30 cellular contexts compared by ENCODE assay signal in the genomic region with DNA sequence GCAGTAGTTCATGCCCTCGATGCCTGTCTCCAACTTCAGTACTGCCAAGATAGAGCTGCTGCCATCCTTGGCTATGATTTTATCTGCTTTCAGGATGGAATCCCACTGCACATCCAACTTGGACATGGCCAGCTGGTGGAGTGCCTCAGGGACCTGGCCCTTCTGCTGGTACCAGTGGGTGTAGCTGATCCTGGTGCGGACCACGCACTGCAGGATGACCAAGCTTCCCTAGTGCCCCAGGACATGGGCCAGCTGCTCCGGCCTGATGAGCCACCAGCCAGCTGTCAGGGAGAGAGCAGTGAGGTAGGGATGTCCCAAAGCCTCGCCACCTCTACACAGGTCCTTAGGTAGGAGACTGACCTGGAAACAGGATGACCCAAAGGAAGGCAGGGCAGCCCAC.
"Had no signal": no experiment of that assay in that cellular context is flagged by ENCODE, and none has a peak within 500 bp of the region (broad histone marks: within the 10 kb centered on the region; RNA-seq: fewer than 3 reads in every experiment).

No MANE protein-coding gene starts in this region.

- H3K27me3 ChIP-seq: adrenal gland, body of pancreas, colonic mucosa had no signal

- H3K27ac Mint-ChIP-seq: activated CD4-positive, alpha-beta memory T cell treated with anti-CD3 and anti-CD28 coated beads for 36 hours; activated CD4-positive, alpha-beta T cell treated with anti-CD3 and anti-CD28 coated beads for 36 hours; activated CD4-positive, alpha-beta T cell treated with anti-CD3 and anti-CD28 coated beads, Interleukin-2, amount 10 ng/mL, durations not matched to agents 24 days and 14 days; activated CD8-positive, alpha-beta T cell treated with anti-CD3 and anti-CD28 coated beads, Interleukin-2, amount 10 ng/mL, durations not matched to agents 7 days and 5 days; activated naive CD4-positive, alpha-beta T cell treated with anti-CD3 and anti-CD28 coated beads for 36 hours; activated naive CD8-positive, alpha-beta T cell treated with anti-CD3 and anti-CD28 coated beads for 36 hours; activated naive CD8-positive, alpha-beta T cell treated with anti-CD3 and anti-CD28 coated beads, Interleukin-2, amount 50 U/mL, for 24 hours; activated T-helper 1 cell treated with anti-CD3 and anti-CD28 coated beads, Interleukin-12 subunit alpha, Interleukin-12 subunit beta, Interleukin-2, Interleukin-4 antibody, amounts not matched to agents 30 ng/mL and 10 ng/mL and 1 ng/mL, durations not matched to agents 14 hours and 24 hours and 36 hours; activated T-helper 2 cell treated with anti-CD3 and anti-CD28 coated beads, Interferon-gamma antibody, Interleukin-2, Interleukin-4, amounts not matched to agents 10 μg/mL and 5 μg/mL and 100 μg/mL, durations not matched to agents 14 hours and 24 hours and 36 hours had no signal

- H3K9me3 ChIP-seq: adrenal gland, body of pancreas, colonic mucosa, esophagus squamous epithelium, gastroesophageal sphincter had no signal

- H3K4me3 ChIP-seq: adrenal gland, body of pancreas, colonic mucosa, esophagus squamous epithelium, gastroesophageal sphincter had no signal

- H3K4me3 Mint-ChIP-seq: activated CD4-positive, alpha-beta memory T cell treated with anti-CD3 and anti-CD28 coated beads for 36 hours; activated CD4-positive, alpha-beta T cell treated with anti-CD3 and anti-CD28 coated beads for 36 hours; activated CD4-positive, alpha-beta T cell treated with anti-CD3 and anti-CD28 coated beads, Interleukin-2, amount 10 ng/mL, durations not matched to agents 24 days and 14 days; activated CD8-positive, alpha-beta T cell treated with anti-CD3 and anti-CD28 coated beads, Interleukin-2, amount 10 ng/mL, durations not matched to agents 7 days and 5 days; activated naive CD4-positive, alpha-beta T cell treated with anti-CD3 and anti-CD28 coated beads for 36 hours; activated naive CD4-positive, alpha-beta T cell treated with anti-CD3 and anti-CD28 coated beads, Interleukin-2, amount 50 U/mL, for 24 hours; activated naive CD8-positive, alpha-beta T cell treated with anti-CD3 and anti-CD28 coated beads for 36 hours; activated naive CD8-positive, alpha-beta T cell treated with anti-CD3 and anti-CD28 coated beads, Interleukin-2, amount 50 U/mL, for 24 hours; activated T-helper 1 cell treated with anti-CD3 and anti-CD28 coated beads, Interleukin-12 subunit alpha, Interleukin-12 subunit beta, Interleukin-2, Interleukin-4 antibody, amounts not matched to agents 30 ng/mL and 10 ng/mL and 1 ng/mL, durations not matched to agents 14 hours and 24 hours and 36 hours had no signal

- H3K27ac ChIP-seq: adrenal gland, body of pancreas, colonic mucosa, epithelial cell of prostate, esophagus squamous epithelium, gastroesophageal sphincter had no signal

- DNase-seq: activated CD4-positive, alpha-beta memory T cell treated with anti-CD3 and anti-CD28 coated beads for 36 hours; activated CD4-positive, alpha-beta T cell treated with anti-CD3 and anti-CD28 coated beads for 36 hours; activated CD4-positive, alpha-beta T cell treated with anti-CD3 and anti-CD28 coated beads, Interleukin-2, amount 10 ng/mL, durations not matched to agents 24 days and 14 days; activated CD4-positive, CD25-positive, alpha-beta regulatory T cell; activated CD4-positive, CD25-positive, alpha-beta regulatory T cell treated with anti-CD3 and anti-CD28 coated beads, Interleukin-2, amount 50 U/mL, for 72 hours; activated CD8-positive, alpha-beta T cell treated with anti-CD3 and anti-CD28 coated beads, Interleukin-2, amount 10 ng/mL, durations not matched to agents 7 days and 5 days; activated effector memory CD4-positive, alpha-beta T cell treated with anti-CD3 and anti-CD28 coated beads, Interleukin-2, amount 50 U/mL, for 16 hours; activated naive CD4-positive, alpha-beta T cell treated with anti-CD3 and anti-CD28 coated beads for 36 hours; activated naive CD8-positive, alpha-beta T cell treated with anti-CD3 and anti-CD28 coated beads for 36 hours; activated naive CD8-positive, alpha-beta T cell treated with anti-CD3 and anti-CD28 coated beads, Interleukin-2, amount 50 U/mL, for 24 hours; activated T-cell treated with anti-CD3 and anti-CD28 coated beads, Interleukin-2, amount 50 U/mL, for 1 hour; activated T-cell treated with anti-CD3 and anti-CD28 coated beads, Interleukin-2, amount 50 U/mL, for 48 hours; adrenal gland; amygdala; aorta; body of pancreas; caudate nucleus; cerebellar nuclear complex; colonic mucosa; effector CD8-positive, alpha-beta T cell; esophagus squamous epithelium; foreskin melanocyte; T-helper 2 cell had no signal

- ATAC-seq: activated CD4-positive, alpha-beta T cell treated with anti-CD3 and anti-CD28 coated beads for 36 hours; activated CD8-positive, alpha-beta T cell treated with anti-CD3 and anti-CD28 coated beads, Interleukin-2, amount 10 ng/mL, durations not matched to agents 7 days and 5 days; activated naive CD8-positive, alpha-beta T cell treated with anti-CD3 and anti-CD28 coated beads, Interleukin-2, amount 50 U/mL, for 24 hours; body of pancreas; gastroesophageal sphincter had no signal

- H3K9me3 Mint-ChIP-seq: activated CD4-positive, alpha-beta memory T cell treated with anti-CD3 and anti-CD28 coated beads for 36 hours; activated CD4-positive, alpha-beta T cell treated with anti-CD3 and anti-CD28 coated beads, Interleukin-2, amount 10 ng/mL, durations not matched to agents 24 days and 14 days; activated naive CD4-positive, alpha-beta T cell treated with anti-CD3 and anti-CD28 coated beads for 36 hours; activated naive CD4-positive, alpha-beta T cell treated with anti-CD3 and anti-CD28 coated beads, Interleukin-2, amount 50 U/mL, for 24 hours; activated naive CD8-positive, alpha-beta T cell treated with anti-CD3 and anti-CD28 coated beads for 36 hours; activated naive CD8-positive, alpha-beta T cell treated with anti-CD3 and anti-CD28 coated beads, Interleukin-2, amount 50 U/mL, for 24 hours; activated T-helper 1 cell treated with anti-CD3 and anti-CD28 coated beads, Interleukin-12 subunit alpha, Interleukin-12 subunit beta, Interleukin-2, Interleukin-4 antibody, amounts not matched to agents 30 ng/mL and 10 ng/mL and 1 ng/mL, durations not matched to agents 14 hours and 24 hours and 36 hours; activated T-helper 2 cell treated with anti-CD3 and anti-CD28 coated beads, Interferon-gamma antibody, Interleukin-2, Interleukin-4, amounts not matched to agents 10 μg/mL and 5 μg/mL and 100 μg/mL, durations not matched to agents 14 hours and 24 hours and 36 hours had no signal

- H3K36me3 Mint-ChIP-seq: activated CD4-positive, alpha-beta memory T cell treated with anti-CD3 and anti-CD28 coated beads for 36 hours; activated naive CD4-positive, alpha-beta T cell treated with anti-CD3 and anti-CD28 coated beads, Interleukin-2, amount 50 U/mL, for 24 hours; activated naive CD8-positive, alpha-beta T cell treated with anti-CD3 and anti-CD28 coated beads for 36 hours had no signal

- H3K4me1 ChIP-seq: adrenal gland, body of pancreas, colonic mucosa, esophagus squamous epithelium, gastroesophageal sphincter had no signal

- H3K36me3 ChIP-seq: adrenal gland, colonic mucosa, esophagus squamous epithelium, gastroesophageal sphincter had no signal

- H3K27me3 Mint-ChIP-seq: activated CD4-positive, alpha-beta memory T cell treated with anti-CD3 and anti-CD28 coated beads for 36 hours; activated CD4-positive, alpha-beta T cell treated with anti-CD3 and anti-CD28 coated beads for 36 hours; activated naive CD4-positive, alpha-beta T cell treated with anti-CD3 and anti-CD28 coated beads, Interleukin-2, amount 50 U/mL, for 24 hours; activated naive CD8-positive, alpha-beta T cell treated with anti-CD3 and anti-CD28 coated beads for 36 hours; activated naive CD8-positive, alpha-beta T cell treated with anti-CD3 and anti-CD28 coated beads, Interleukin-2, amount 50 U/mL, for 24 hours had no signal

- FAIRE-seq: endometrium, endothelial cell of umbilical vein had no signal
